Comparison of ENCODE assay signal across 1 cellular context in genomic region chr9:73132034-73132776, GRCh38.
TF ChIP-seq lines count a peak whose summit lies in the region.

No MANE protein-coding gene starts in this region.

TF ChIP-seq in GM12878, 131 proteins besides CTCF, POLR2A, EP300 and RAD21 (continued from another document):
- 0 out of 2 replicates have a peak, but pooled peaks have one; percentile 42 for TF ChIP-seq ATF7 (IDR thresholded peaks at IDR 0.05; ENCODE audit: low read depth)
- 0 out of 2 replicates have a peak, but pooled peaks have one; percentile 39 for TF ChIP-seq NFIC (IDR thresholded peaks at IDR 0.05; ENCODE audit: low read depth, low read length)
- no peak for TF ChIP-seq REST (IDR thresholded peaks at IDR 0.05; ENCODE audit: low read depth, low read length)
- peak; percentile 48; the same call in 1 of the 2 replicates for TF ChIP-seq BMI1 (IDR thresholded peaks at IDR 0.05; ENCODE audit: borderline replicate concordance)
- peak; percentile 34 for TF ChIP-seq SKIL (IDR thresholded peaks at IDR 0.05; ENCODE audit: low read depth, poor library complexity, severe bottlenecking)
- TF ChIP-seq PKNOX1 (IDR thresholded peaks at IDR 0.05), result no peak
- TF ChIP-seq CBX3 (IDR thresholded peaks at IDR 0.05; ENCODE audit: borderline replicate concordance, low read depth), result no peak
- no peak for TF ChIP-seq DPF2 (IDR thresholded peaks at IDR 0.05)
- no peak for TF ChIP-seq RFX5 (IDR thresholded peaks at IDR 0.05; ENCODE audit: low read depth, low read length)
- TF ChIP-seq ZNF384 (IDR thresholded peaks at IDR 0.05; ENCODE audit: borderline replicate concordance, low read depth, low read length), result no peak
- TF ChIP-seq SRF (IDR thresholded peaks at IDR 0.05; ENCODE audit: low read depth in 2 of 2, low read length in 2 of 2), result no peak
- TF ChIP-seq ESRRA (IDR thresholded peaks at IDR 0.05; ENCODE audit: low read length), result no peak
- peak; percentile 55; the same call in 1 of the 2 replicates for TF ChIP-seq ASH2L (IDR thresholded peaks at IDR 0.05; ENCODE audit: borderline replicate concordance, low read depth)
- TF ChIP-seq IRF3 (IDR thresholded peaks at IDR 0.05), result no peak
- no peak for TF ChIP-seq SIN3A (IDR thresholded peaks at IDR 0.05; ENCODE audit: low read depth, low read length)
